16 cellular contexts compared by ENCODE assay signal in genomic region chr7:37015353-37016034, GRCh38.
A peak's percentile ranks its signal among the peaks of the same experiment; 100 is the strongest.
DNase-seq lines count a peak whose midpoint lies in the region; ATAC-seq and TF ChIP-seq lines count a peak whose summit lies in the region.
"Had no signal": no experiment of that assay in that cellular context is flagged by ENCODE, and none has a peak within 500 bp of the region (broad histone marks: within the 10 kb centered on the region; RNA-seq: fewer than 3 reads in every experiment).

No MANE protein-coding gene starts in this region.

- H3K79me2 ChIP-seq in MM.1S (ENCODE audit: low read length) = no peaks in the 10 kb centered on the region; the same call in 1 of the 2 replicates

- H3K4me1 ChIP-seq in body of pancreas = peaks cover 14% of the 10 kb centered on the region
- peaks cover 6 to 16% (median 11%) of the 10 kb centered on the region in 4 donors for H3K4me1 ChIP-seq in liver (ENCODE audit: control insufficient read depth in 4 of 4, insufficient read depth in 4 of 4, low read length in 3 of 4)
- H3K4me1 ChIP-seq in MM.1S (ENCODE audit: low read length) = peaks cover 19% of the 10 kb centered on the region

- no peak overlapping the region for H3K9ac ChIP-seq in liver (ENCODE audit: low read depth in 1 of 2, low read length in 2 of 2)
- no peak overlapping the region for H3K9ac ChIP-seq in MM.1S (ENCODE audit: low read length)
- H3K9ac ChIP-seq: BLaER1 had no signal

- H3K27ac ChIP-seq in body of pancreas = no peak overlapping the region
- H3K27ac ChIP-seq in liver (ENCODE audit: low read depth in 1 of 2, low read length in 2 of 2) = peak overlapping the region; percentile 54 to 82
- H3K27ac ChIP-seq in MM.1S (ENCODE audit: low read length) = no peak overlapping the region
- H3K27ac ChIP-seq: BLaER1 had no signal

- no peaks in the 10 kb centered on the region for H4K20me1 ChIP-seq in MM.1S (ENCODE audit: insufficient read depth, low read length)
- H4K20me1 ChIP-seq: BLaER1 had no signal

- TF ChIP-seq CTCF in body of pancreas (IDR thresholded peaks at IDR 0.05) (no peak), liver (IDR thresholded peaks at IDR 0.05; ENCODE audit: low read depth, low read length, missing input control) (no peak), MM.1S (IDR thresholded peaks at IDR 0.05; ENCODE audit: low read length) (no peak)

- H3F3A ChIP-seq in MM.1S (ENCODE audit: insufficient read depth, low read length) = no peaks in the 10 kb centered on the region; the same call in 1 of the 2 replicates

- no peak for TF ChIP-seq POLR2A in body of pancreas (IDR thresholded peaks at IDR 0.05)

- H3K27me3 ChIP-seq in body of pancreas (no peaks in the 10 kb centered on the region), liver (ENCODE audit: control insufficient read depth in 4 of 4, insufficient read depth in 4 of 4, low read length in 3 of 4) (no peaks in the 10 kb centered on the region), MM.1S (replicated peaks; ENCODE audit: insufficient read depth, low read length) (no peaks in the 10 kb centered on the region)
- H3K27me3 ChIP-seq: BLaER1 had no signal

- H3K4me3 ChIP-seq in body of pancreas (no peak overlapping the region), liver (ENCODE audit: low read depth in 1 of 3, low read length in 3 of 3) (no peak overlapping the region), MM.1S (ENCODE audit: low read length) (no peak overlapping the region)
- H3K4me3 ChIP-seq: BLaER1, GM23338 had no signal

- WGBS in body of pancreas, 2 donors = 87 to 88% methylated on average over 12 of the region's 12 CpGs
- WGBS in liver = 57% methylated on average over 12 of the region's 12 CpGs

- H3K9me3 ChIP-seq in body of pancreas (no peaks in the 10 kb centered on the region), liver (ENCODE audit: control insufficient read depth in 4 of 4, low read length in 3 of 4) (no peaks in the 10 kb centered on the region), MM.1S (replicated peaks; ENCODE audit: insufficient read depth, low read length) (no peaks in the 10 kb centered on the region)

- no peak overlapping the region for H3K4me2 ChIP-seq in MM.1S (ENCODE audit: low read depth, low read length)
- H3K4me2 ChIP-seq: BLaER1, GM23338 had no signal

- ATAC-seq in body of pancreas = peak; percentile 15
- ATAC-seq: GM23338 had no signal

- peak; percentile 67 for DNase-seq in DMS53 (lab: John Stamatoyannopoulos, UW)
- DNase-seq in DMS53 treated with DMSO at 0.1 percent for 48 hours (lab: John Stamatoyannopoulos, UW; ENCODE audit: unreplicated experiment) = no peak
- DNase-seq in body of pancreas = no peak
- no peak for DNase-seq in MM.1S
- no peak for DNase-seq in stimulated activated naive CD4-positive, alpha-beta T cell treated with Interleukin-2 at 50 U/mL for 16 hours (lab: John Stamatoyannopoulos, UW)
- no peak for DNase-seq in NCI-H146 (lab: John Stamatoyannopoulos, UW)
- DNase-seq: 8988T, AML-193, Calu3, DMS 273 treated with DMSO at 0.1 percent for 48 hours, DND-41, GDM1, H7 had no signal

- H3K9me2 ChIP-seq in MM.1S (replicated peaks; ENCODE audit: insufficient read depth, low read length) = no peaks in the 10 kb centered on the region

- intact Hi-C loops in body of pancreas (cut with DNase I) = no loop called here

- TF ChIP-seq RAD21 in liver (IDR thresholded peaks at IDR 0.05) = peak; percentile 30 to 31

- no peak overlapping the region for H2AFZ ChIP-seq in MM.1S (ENCODE audit: low read length)
- H2AFZ ChIP-seq: GM23338 had no signal

- H3K36me3 ChIP-seq in body of pancreas (replicated peaks in 1 of 2; ENCODE audit: insufficient read depth in 1 of 2, low read depth in 2 of 2) = no peaks in the 10 kb centered on the region
- peaks cover 0 to 21% (median 7%) of the 10 kb centered on the region in 4 donors for H3K36me3 ChIP-seq in liver (ENCODE audit: control insufficient read depth in 4 of 4, insufficient read depth in 3 of 4, low read depth in 1 of 4, low read length in 3 of 4)
- H3K36me3 ChIP-seq in MM.1S (replicated peaks; ENCODE audit: insufficient read depth, low read length) = no peaks in the 10 kb centered on the region

TF ChIP-seq in liver, 16 proteins besides CTCF, POLR2A, EP300 and RAD21:
- TF ChIP-seq RXRA (IDR thresholded peaks at IDR 0.05) = peak; percentile 62 to 74
- TF ChIP-seq YY1 (IDR thresholded peaks at IDR 0.05) = peak; percentile 50
- no peak for TF ChIP-seq NR2F2 (IDR thresholded peaks at IDR 0.05)
- TF ChIP-seq, protein P1, sequence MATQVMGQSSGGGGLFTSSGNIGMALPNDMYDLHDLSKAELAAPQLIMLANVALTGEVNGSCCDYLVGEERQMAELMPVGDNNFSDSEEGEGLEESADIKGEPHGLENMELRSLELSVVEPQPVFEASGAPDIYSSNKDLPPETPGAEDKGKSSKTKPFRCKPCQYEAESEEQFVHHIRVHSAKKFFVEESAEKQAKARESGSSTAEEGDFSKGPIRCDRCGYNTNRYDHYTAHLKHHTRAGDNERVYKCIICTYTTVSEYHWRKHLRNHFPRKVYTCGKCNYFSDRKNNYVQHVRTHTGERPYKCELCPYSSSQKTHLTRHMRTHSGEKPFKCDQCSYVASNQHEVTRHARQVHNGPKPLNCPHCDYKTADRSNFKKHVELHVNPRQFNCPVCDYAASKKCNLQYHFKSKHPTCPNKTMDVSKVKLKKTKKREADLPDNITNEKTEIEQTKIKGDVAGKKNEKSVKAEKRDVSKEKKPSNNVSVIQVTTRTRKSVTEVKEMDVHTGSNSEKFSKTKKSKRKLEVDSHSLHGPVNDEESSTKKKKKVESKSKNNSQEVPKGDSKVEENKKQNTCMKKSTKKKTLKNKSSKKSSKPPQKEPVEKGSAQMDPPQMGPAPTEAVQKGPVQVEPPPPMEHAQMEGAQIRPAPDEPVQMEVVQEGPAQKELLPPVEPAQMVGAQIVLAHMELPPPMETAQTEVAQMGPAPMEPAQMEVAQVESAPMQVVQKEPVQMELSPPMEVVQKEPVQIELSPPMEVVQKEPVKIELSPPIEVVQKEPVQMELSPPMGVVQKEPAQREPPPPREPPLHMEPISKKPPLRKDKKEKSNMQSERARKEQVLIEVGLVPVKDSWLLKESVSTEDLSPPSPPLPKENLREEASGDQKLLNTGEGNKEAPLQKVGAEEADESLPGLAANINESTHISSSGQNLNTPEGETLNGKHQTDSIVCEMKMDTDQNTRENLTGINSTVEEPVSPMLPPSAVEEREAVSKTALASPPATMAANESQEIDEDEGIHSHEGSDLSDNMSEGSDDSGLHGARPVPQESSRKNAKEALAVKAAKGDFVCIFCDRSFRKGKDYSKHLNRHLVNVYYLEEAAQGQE (IDR thresholded peaks at IDR 0.05) = peak; percentile 32
- peak; percentile 19 to 50 for TF ChIP-seq JUND (IDR thresholded peaks at IDR 0.05)
- TF ChIP-seq, protein P2, sequence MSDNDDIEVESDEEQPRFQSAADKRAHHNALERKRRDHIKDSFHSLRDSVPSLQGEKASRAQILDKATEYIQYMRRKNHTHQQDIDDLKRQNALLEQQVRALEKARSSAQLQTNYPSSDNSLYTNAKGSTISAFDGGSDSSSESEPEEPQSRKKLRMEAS (IDR thresholded peaks at IDR 0.05) = peak; percentile 55
- TF ChIP-seq GABPA (IDR thresholded peaks at IDR 0.05 in 1 of 2, conservative IDR thresholded peaks at IDR 0.05 in 1 of 2) = peak in 1 of 2 donors; percentile 24
- TF ChIP-seq SP1 (IDR thresholded peaks at IDR 0.05) = peak; percentile 83
- TF ChIP-seq TAF1 (conservative IDR thresholded peaks at IDR 0.05) = no peak
- TF ChIP-seq ATF3 (IDR thresholded peaks at IDR 0.05) = no peak
- TF ChIP-seq FOXA1 (IDR thresholded peaks at IDR 0.05) = no peak
- no peak for TF ChIP-seq HNF4G (IDR thresholded peaks at IDR 0.05)
- no peak for TF ChIP-seq ZBTB33 (IDR thresholded peaks at IDR 0.05)
- TF ChIP-seq HNF4A (conservative IDR thresholded peaks at IDR 0.05) = peak; percentile 75 to 82
- TF ChIP-seq FOXA2 (IDR thresholded peaks at IDR 0.05) = peak; percentile 46
- no peak for TF ChIP-seq EGR1 (IDR thresholded peaks at IDR 0.05; ENCODE audit: low read depth in 2 of 2)
TF ChIP-seq in liver: peak in this region for 9.

Comparison
In these comparisons a context has a peak if more than half of its experiments do, and no peak if none do; other contexts are left out.
1. H3K27ac ChIP-seq: peak in liver (2 of 2); none in body of pancreas (0 of 4) and MM.1S (single experiment).